In the genomic region with DNA sequence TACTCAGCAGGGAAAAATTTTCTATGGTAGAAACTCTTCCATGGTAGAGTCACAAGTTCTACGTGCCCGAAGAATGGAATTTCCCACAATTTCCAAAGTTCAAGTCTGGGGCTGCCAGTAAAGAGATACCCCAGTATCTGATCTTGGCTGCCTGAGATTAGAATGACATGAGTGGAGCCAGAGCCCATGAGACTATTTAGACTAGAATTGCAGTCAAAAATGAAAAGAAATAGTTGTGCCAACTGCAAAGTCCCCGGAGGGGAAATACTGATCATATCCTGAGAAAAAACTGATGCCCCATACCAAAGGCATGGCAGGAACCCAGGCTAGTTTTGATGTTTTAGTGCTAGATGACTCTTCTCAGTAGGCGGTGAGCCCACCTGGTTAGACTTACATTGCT, we compare ENCODE assay signal across 1 cellular context.
TF ChIP-seq lines count a peak whose summit lies in the region.

No MANE protein-coding gene starts in this region.

TF ChIP-seq in K562, 482 proteins besides CTCF, POLR2A, EP300 and RAD21 (continued from another document and continues in another):
- no peak for TF ChIP-seq POU5F1 (IDR thresholded peaks at IDR 0.05; ENCODE audit: borderline replicate concordance, low read depth, low read length, partially characterized antibody)
- no peak for TF ChIP-seq ZFP36 (IDR thresholded peaks at IDR 0.05; ENCODE audit: low read depth, low read length, partially characterized antibody)
- TF ChIP-seq TAF9B (IDR thresholded peaks at IDR 0.05; ENCODE audit: partially characterized antibody): no peak
- TF ChIP-seq DPF2 (IDR thresholded peaks at IDR 0.05): peak; percentile 52
- TF ChIP-seq, protein P1, sequence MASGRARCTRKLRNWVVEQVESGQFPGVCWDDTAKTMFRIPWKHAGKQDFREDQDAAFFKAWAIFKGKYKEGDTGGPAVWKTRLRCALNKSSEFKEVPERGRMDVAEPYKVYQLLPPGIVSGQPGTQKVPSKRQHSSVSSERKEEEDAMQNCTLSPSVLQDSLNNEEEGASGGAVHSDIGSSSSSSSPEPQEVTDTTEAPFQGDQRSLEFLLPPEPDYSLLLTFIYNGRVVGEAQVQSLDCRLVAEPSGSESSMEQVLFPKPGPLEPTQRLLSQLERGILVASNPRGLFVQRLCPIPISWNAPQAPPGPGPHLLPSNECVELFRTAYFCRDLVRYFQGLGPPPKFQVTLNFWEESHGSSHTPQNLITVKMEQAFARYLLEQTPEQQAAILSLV (tag; IDR thresholded peaks at IDR 0.05): no peak
- no peak for TF ChIP-seq GABPA (tag; conservative IDR thresholded peaks at IDR 0.05; ENCODE audit: low read depth)
- no peak for TF ChIP-seq RERE (CRISPR knock-in tag; IDR thresholded peaks at IDR 0.05; ENCODE audit: borderline replicate concordance)
- TF ChIP-seq E2F3 (CRISPR knock-in tag; IDR thresholded peaks at IDR 0.05): no peak
- no peak for TF ChIP-seq ARID2 (IDR thresholded peaks at IDR 0.05)
- TF ChIP-seq ARNT (IDR thresholded peaks at IDR 0.05): no peak
- TF ChIP-seq SMAD4 (CRISPR knock-in tag; conservative IDR thresholded peaks at IDR 0.05): no peak
- no peak for TF ChIP-seq ILF3 (IDR thresholded peaks at IDR 0.05; ENCODE audit: borderline replicate concordance)
- TF ChIP-seq TRIM24 (IDR thresholded peaks at IDR 0.05): no peak
- TF ChIP-seq BCL6 (CRISPR knock-in tag; IDR thresholded peaks at IDR 0.05): no peak
- no peak for TF ChIP-seq SAFB2 (IDR thresholded peaks at IDR 0.05; ENCODE audit: borderline replicate concordance, low read depth, low read length, severe bottlenecking)
- TF ChIP-seq TEAD4 (IDR thresholded peaks at IDR 0.05; ENCODE audit: low read length): peak; percentile 68; the same call in 1 of the 2 replicates
- no peak for TF ChIP-seq TEAD4 (CRISPR knock-in tag; IDR thresholded peaks at IDR 0.05; ENCODE audit: borderline replicate concordance)
- TF ChIP-seq CCNT2 (IDR thresholded peaks at IDR 0.05; ENCODE audit: borderline replicate concordance, extremely low read depth, insufficient read length, low read depth, low read length): peak; percentile 23
- TF ChIP-seq GTF2E2 (tag; IDR thresholded peaks at IDR 0.05): no peak
- TF ChIP-seq ZNF668 (CRISPR knock-in tag; IDR thresholded peaks at IDR 0.05): no peak
- no peak for TF ChIP-seq MIER1 (IDR thresholded peaks at IDR 0.05; ENCODE audit: low read depth)
- TF ChIP-seq MYNN (IDR thresholded peaks at IDR 0.05): no peak
- no peak for TF ChIP-seq MYNN (CRISPR knock-in tag; IDR thresholded peaks at IDR 0.05)
- TF ChIP-seq SMAD1 (IDR thresholded peaks at IDR 0.05; ENCODE audit: low read depth, low read length, partially characterized antibody): no peak
- no peak for TF ChIP-seq SNRNP70 (optimal IDR thresholded peaks at IDR 0.05; ENCODE audit: low read depth, low read length)
- TF ChIP-seq ZKSCAN8 (CRISPR knock-in tag; IDR thresholded peaks at IDR 0.05): no peak
- no peak for TF ChIP-seq CBX1 (IDR thresholded peaks at IDR 0.05; ENCODE audit: low read depth)
- no peak for TF ChIP-seq ZNF586 (CRISPR knock-in tag; conservative IDR thresholded peaks at IDR 0.05)
- TF ChIP-seq, protein P2, sequence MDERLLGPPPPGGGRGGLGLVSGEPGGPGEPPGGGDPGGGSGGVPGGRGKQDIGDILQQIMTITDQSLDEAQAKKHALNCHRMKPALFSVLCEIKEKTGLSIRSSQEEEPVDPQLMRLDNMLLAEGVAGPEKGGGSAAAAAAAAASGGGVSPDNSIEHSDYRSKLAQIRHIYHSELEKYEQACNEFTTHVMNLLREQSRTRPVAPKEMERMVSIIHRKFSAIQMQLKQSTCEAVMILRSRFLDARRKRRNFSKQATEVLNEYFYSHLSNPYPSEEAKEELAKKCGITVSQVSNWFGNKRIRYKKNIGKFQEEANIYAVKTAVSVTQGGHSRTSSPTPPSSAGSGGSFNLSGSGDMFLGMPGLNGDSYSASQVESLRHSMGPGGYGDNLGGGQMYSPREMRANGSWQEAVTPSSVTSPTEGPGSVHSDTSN (CRISPR knock-in tag; IDR thresholded peaks at IDR 0.05; ENCODE audit: low read depth): no peak
- TF ChIP-seq, protein P2 (tag; conservative IDR thresholded peaks at IDR 0.05; ENCODE audit: low read depth): no peak
- peak; percentile 57; the same call in 1 of the 2 replicates for TF ChIP-seq SMARCA4 (IDR thresholded peaks at IDR 0.05)
- TF ChIP-seq KLF6 (CRISPR knock-in tag; IDR thresholded peaks at IDR 0.05; ENCODE audit: borderline replicate concordance): no peak
- no peak for TF ChIP-seq NKRF (IDR thresholded peaks at IDR 0.05; ENCODE audit: borderline replicate concordance)
- no peak for TF ChIP-seq ZNF445 (CRISPR knock-in tag; IDR thresholded peaks at IDR 0.05; ENCODE audit: low read depth)
- no peak for TF ChIP-seq FOSL1 (tag; conservative IDR thresholded peaks at IDR 0.05)
- no peak for TF ChIP-seq SETDB1 (IDR thresholded peaks at IDR 0.05; ENCODE audit: low read length)
- TF ChIP-seq, protein P3, sequence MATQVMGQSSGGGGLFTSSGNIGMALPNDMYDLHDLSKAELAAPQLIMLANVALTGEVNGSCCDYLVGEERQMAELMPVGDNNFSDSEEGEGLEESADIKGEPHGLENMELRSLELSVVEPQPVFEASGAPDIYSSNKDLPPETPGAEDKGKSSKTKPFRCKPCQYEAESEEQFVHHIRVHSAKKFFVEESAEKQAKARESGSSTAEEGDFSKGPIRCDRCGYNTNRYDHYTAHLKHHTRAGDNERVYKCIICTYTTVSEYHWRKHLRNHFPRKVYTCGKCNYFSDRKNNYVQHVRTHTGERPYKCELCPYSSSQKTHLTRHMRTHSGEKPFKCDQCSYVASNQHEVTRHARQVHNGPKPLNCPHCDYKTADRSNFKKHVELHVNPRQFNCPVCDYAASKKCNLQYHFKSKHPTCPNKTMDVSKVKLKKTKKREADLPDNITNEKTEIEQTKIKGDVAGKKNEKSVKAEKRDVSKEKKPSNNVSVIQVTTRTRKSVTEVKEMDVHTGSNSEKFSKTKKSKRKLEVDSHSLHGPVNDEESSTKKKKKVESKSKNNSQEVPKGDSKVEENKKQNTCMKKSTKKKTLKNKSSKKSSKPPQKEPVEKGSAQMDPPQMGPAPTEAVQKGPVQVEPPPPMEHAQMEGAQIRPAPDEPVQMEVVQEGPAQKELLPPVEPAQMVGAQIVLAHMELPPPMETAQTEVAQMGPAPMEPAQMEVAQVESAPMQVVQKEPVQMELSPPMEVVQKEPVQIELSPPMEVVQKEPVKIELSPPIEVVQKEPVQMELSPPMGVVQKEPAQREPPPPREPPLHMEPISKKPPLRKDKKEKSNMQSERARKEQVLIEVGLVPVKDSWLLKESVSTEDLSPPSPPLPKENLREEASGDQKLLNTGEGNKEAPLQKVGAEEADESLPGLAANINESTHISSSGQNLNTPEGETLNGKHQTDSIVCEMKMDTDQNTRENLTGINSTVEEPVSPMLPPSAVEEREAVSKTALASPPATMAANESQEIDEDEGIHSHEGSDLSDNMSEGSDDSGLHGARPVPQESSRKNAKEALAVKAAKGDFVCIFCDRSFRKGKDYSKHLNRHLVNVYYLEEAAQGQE (CRISPR knock-in tag; IDR thresholded peaks at IDR 0.05; ENCODE audit: low read depth): no peak
- no peak for TF ChIP-seq ESRRB (CRISPR knock-in tag; IDR thresholded peaks at IDR 0.05; ENCODE audit: borderline replicate concordance)
- no peak for TF ChIP-seq HCFC1 (IDR thresholded peaks at IDR 0.05; ENCODE audit: low read depth, low read length)
- no peak for TF ChIP-seq STAT5B (CRISPR knock-in tag; IDR thresholded peaks at IDR 0.05)
- TF ChIP-seq JUND (IDR thresholded peaks at IDR 0.05; ENCODE audit: borderline replicate concordance, low read depth, low read length): 0 out of 2 replicates have a peak, but pooled peaks have one; percentile 20
- TF ChIP-seq JUND (tag; IDR thresholded peaks at IDR 0.05; ENCODE audit: borderline replicate concordance, low read depth, low read length): no peak
- no peak for TF ChIP-seq EHMT2 (IDR thresholded peaks at IDR 0.05)
- TF ChIP-seq NFE2L1 (tag; IDR thresholded peaks at IDR 0.05; ENCODE audit: borderline replicate concordance, low read depth): no peak
- no peak for TF ChIP-seq ZNF347 (CRISPR knock-in tag; IDR thresholded peaks at IDR 0.05; ENCODE audit: low read depth)
- TF ChIP-seq PML (IDR thresholded peaks at IDR 0.05; ENCODE audit: low read length): no peak
- peak; percentile 67 for TF ChIP-seq CBFA2T3 (IDR thresholded peaks at IDR 0.05)
- TF ChIP-seq RBM17 (IDR thresholded peaks at IDR 0.05; ENCODE audit: borderline replicate concordance, low read depth, low read length): no peak
- TF ChIP-seq ARID4B (CRISPR knock-in tag; IDR thresholded peaks at IDR 0.05): no peak
- TF ChIP-seq HSF4 (CRISPR knock-in tag; IDR thresholded peaks at IDR 0.05; ENCODE audit: borderline replicate concordance): no peak
